1 cellular context compared by ENCODE assay signal in genomic region chr22:49821741-49822140, GRCh38.
TF ChIP-seq lines count a peak whose summit lies in the region.

No MANE protein-coding gene starts in this region.

TF ChIP-seq in K562, 482 proteins besides CTCF, POLR2A, EP300 and RAD21:
- peak; percentile 34; the same call in 1 of the 2 replicates for TF ChIP-seq RBFOX2 (IDR thresholded peaks at IDR 0.05; ENCODE audit: low read depth, low read length)
